1 cellular context compared by ENCODE assay signal in genomic region chr3:168894204-168894603, GRCh38.
TF ChIP-seq lines count a peak whose summit lies in the region.

No MANE protein-coding gene starts in this region.

TF ChIP-seq in IMR-90, 13 proteins besides CTCF, POLR2A, EP300 and RAD21:
- TF ChIP-seq MAFK (IDR thresholded peaks at IDR 0.05; ENCODE audit: low read depth, low read length) (no peak), RFX5 (IDR thresholded peaks at IDR 0.05; ENCODE audit: low read depth, low read length) (no peak), BHLHE40 (IDR thresholded peaks at IDR 0.05; ENCODE audit: low read depth, low read length) (no peak), MAZ (IDR thresholded peaks at IDR 0.05; ENCODE audit: borderline replicate concordance, low read depth, low read length) (no peak), CEBPB (IDR thresholded peaks at IDR 0.05; ENCODE audit: low read depth, low read length) (no peak), FOS (IDR thresholded peaks at IDR 0.05; ENCODE audit: low read depth, low read length) (no peak), MXI1 (IDR thresholded peaks at IDR 0.05; ENCODE audit: borderline replicate concordance, low read depth, low read length) (no peak), ELK1 (IDR thresholded peaks at IDR 0.05; ENCODE audit: borderline replicate concordance, low read depth, low read length) (no peak), USF2 (IDR thresholded peaks at IDR 0.05; ENCODE audit: low read depth, low read length) (no peak), SMC3 (IDR thresholded peaks at IDR 0.05; ENCODE audit: low read depth, low read length) (no peak), CHD1 (IDR thresholded peaks at IDR 0.05; ENCODE audit: low read depth, low read length) (no peak), RCOR1 (IDR thresholded peaks at IDR 0.05; ENCODE audit: insufficient replicate concordance, low read length) (no peak), NFE2L2 (IDR thresholded peaks at IDR 0.05; ENCODE audit: low read depth, low read length) (no peak)
TF ChIP-seq in IMR-90: peak in this region for 0.
